Comparison of ENCODE assay signal across 1 cellular context in genomic region chr2:68762665-68763064, GRCh38.
TF ChIP-seq lines count a peak whose summit lies in the region.

No MANE protein-coding gene starts in this region.

TF ChIP-seq in SK-N-SH treated with all-trans-retinoic acid at 6 μM for 48 hours, 23 proteins besides CTCF, POLR2A, EP300 and RAD21 (continued from another document):
- no peak for TF ChIP-seq TSHZ2 (CRISPR knock-in tag; IDR thresholded peaks at IDR 0.05)
